ENCODE assay signal across 21 cellular contexts in the genomic region with DNA sequence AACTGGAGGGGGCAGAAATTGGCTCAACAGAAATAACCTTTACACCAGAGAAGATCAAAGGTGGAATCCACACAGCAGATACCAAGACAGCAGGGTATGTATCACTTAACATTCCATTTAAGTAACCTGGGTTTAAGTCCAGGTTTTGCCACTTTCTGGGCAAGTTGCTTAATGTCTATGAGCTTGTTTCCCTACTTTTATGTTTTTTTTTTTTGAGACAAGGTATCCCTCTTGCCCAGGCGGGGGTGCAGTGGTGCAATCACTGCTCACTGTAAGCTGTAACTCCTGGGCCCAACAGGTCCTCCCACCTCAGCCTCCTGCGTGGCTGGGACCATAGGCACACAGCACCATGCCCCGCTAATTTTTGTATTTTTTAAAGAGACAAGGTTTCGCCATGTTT. TPM values are rescaled to one million over a fixed set of nuclear protein-coding genes. Genes with fewer than 3 reads are reported as not detected.
DNase-seq lines count a peak whose midpoint lies in the region; ATAC-seq and TF ChIP-seq lines count a peak whose summit lies in the region.
"Had no signal": no experiment of that assay in that cellular context is flagged by ENCODE, and none has a peak within 500 bp of the region (broad histone marks: within the 10 kb centered on the region; RNA-seq: fewer than 3 reads in every experiment).

No MANE protein-coding gene starts in this region.

- no peaks in the 10 kb centered on the region for H3K27me3 Mint-ChIP-seq in activated naive CD8-positive, alpha-beta T cell
- no peaks in the 10 kb centered on the region for H3K27me3 Mint-ChIP-seq in activated naive CD8-positive, alpha-beta T cell treated with anti-CD3 and anti-CD28 coated beads for 36 hours
- H3K27me3 Mint-ChIP-seq in central memory CD8-positive, alpha-beta T cell, result no peaks in the 10 kb centered on the region
- no peaks in the 10 kb centered on the region for H3K27me3 Mint-ChIP-seq in progenitor cell of endocrine pancreas

- H3K4me2 ChIP-seq in Loucy (ENCODE audit: low read depth, low read length, poor library complexity, severe bottlenecking) (peak overlapping the region; percentile 94), smooth muscle cell (no peak overlapping the region)

- no peak for DNase-seq in activated naive CD8-positive, alpha-beta T cell treated with anti-CD3 and anti-CD28 coated beads for 36 hours
- no peak for DNase-seq in central memory CD8-positive, alpha-beta T cell (ENCODE audit: low spot score in 2 of 2)
- DNase-seq in progenitor cell of endocrine pancreas (ENCODE audit: low spot score, unreplicated experiment), result no peak
- no peak for DNase-seq in tibial nerve (ENCODE audit: low spot score in 2 of 2)
- no peak for DNase-seq in smooth muscle cell (lab: John Stamatoyannopoulos, UW; ENCODE audit: unreplicated experiment)
- DNase-seq in stimulated activated CD4-positive, alpha-beta T cell treated with anti-CD3 and anti-CD28 coated beads, Interleukin-15, amount 100 ng/mL, for 24 hours, result no peak
- DNase-seq: Calu3; dorsolateral prefrontal cortex; HFFc6; KBM-7; NCI-H1092; NCI-H2081 treated with DMSO at 0.1 percent for 48 hours; NCI-H510A; stimulated activated CD4-positive, alpha-beta T cell treated with anti-CD3 and anti-CD28 coated beads, Interleukin-2, amount 100 ng/mL, for 48 hours; substantia nigra; SW 1271; WERI-Rb-1 had no signal

- H3K4me1 Mint-ChIP-seq in activated naive CD8-positive, alpha-beta T cell (ENCODE audit: low read depth), result peaks cover 58% of the 10 kb centered on the region
- peaks cover 48% of the 10 kb centered on the region for H3K4me1 Mint-ChIP-seq in activated naive CD8-positive, alpha-beta T cell treated with anti-CD3 and anti-CD28 coated beads for 36 hours
- peaks cover 58% of the 10 kb centered on the region for H3K4me1 Mint-ChIP-seq in central memory CD8-positive, alpha-beta T cell
- peaks cover 10% of the 10 kb centered on the region for H3K4me1 Mint-ChIP-seq in progenitor cell of endocrine pancreas (ENCODE audit: low read depth)

- H3K36me3 ChIP-seq in Loucy (ENCODE audit: insufficient read depth, low read length) (peaks cover 17% of the 10 kb centered on the region; the same call in 1 of the 2 replicates), tibial nerve (peaks cover 0 to 60% (median 5%) of the 10 kb centered on the region in 3 donors), smooth muscle cell (ENCODE audit: low read depth) (peaks cover 38% of the 10 kb centered on the region)

- H3F3A ChIP-seq in Loucy (ENCODE audit: low read depth) (no peaks in the 10 kb centered on the region), smooth muscle cell (ENCODE audit: low read depth) (no peaks in the 10 kb centered on the region)

- H3K27ac Mint-ChIP-seq in activated naive CD8-positive, alpha-beta T cell, result peak overlapping the region; percentile 50
- H3K27ac Mint-ChIP-seq in activated naive CD8-positive, alpha-beta T cell treated with anti-CD3 and anti-CD28 coated beads for 36 hours, result no peak overlapping the region
- no peak overlapping the region for H3K27ac Mint-ChIP-seq in central memory CD8-positive, alpha-beta T cell (ENCODE audit: low read depth)
- H3K27ac Mint-ChIP-seq in progenitor cell of endocrine pancreas, result no peak overlapping the region
- H3K27ac Mint-ChIP-seq: HFFc6 had no signal

- peak overlapping the region; percentile 85 for H3K4me3 ChIP-seq in Loucy (ENCODE audit: low read length, poor library complexity, severe bottlenecking)
- H3K4me3 ChIP-seq in tibial nerve, result no peak overlapping the region
- H3K4me3 ChIP-seq in smooth muscle cell, result no peak overlapping the region

- WGBS in tibial nerve, 2 donors, result 93 to 96% methylated on average over 4 of the region's 4 CpGs
- WGBS in smooth muscle cell (ENCODE audit: low lambda C conversion rate), result 95% methylated on average over 4 of the region's 4 CpGs

- TF ChIP-seq EP300 in tibial nerve (IDR thresholded peaks at IDR 0.05), result no peak

- H3K27ac ChIP-seq in tibial nerve, result no peak overlapping the region
- no peak overlapping the region for H3K27ac ChIP-seq in smooth muscle cell (ENCODE audit: low read depth)
- H3K27ac ChIP-seq: dorsolateral prefrontal cortex, parathyroid adenoma, WERI-Rb-1 had no signal

- no peak for TF ChIP-seq POLR2A in tibial nerve (IDR thresholded peaks at IDR 0.05)

- ATAC-seq in central memory CD8-positive, alpha-beta T cell (replicated peaks; ENCODE audit: extremely low read depth, poor library complexity, severe bottlenecking), result no peak
- ATAC-seq: left lobe of liver had no signal

- peaks cover 43% of the 10 kb centered on the region for H4K20me1 ChIP-seq in Loucy (ENCODE audit: insufficient read depth, low read length, poor library complexity, severe bottlenecking)
- H4K20me1 ChIP-seq in smooth muscle cell (ENCODE audit: low read depth), result peaks cover 17% of the 10 kb centered on the region

- H3K4me3 Mint-ChIP-seq in activated naive CD8-positive, alpha-beta T cell, result peak overlapping the region; percentile 100
- no peak overlapping the region for H3K4me3 Mint-ChIP-seq in activated naive CD8-positive, alpha-beta T cell treated with anti-CD3 and anti-CD28 coated beads for 36 hours
- peak overlapping the region; percentile 100 for H3K4me3 Mint-ChIP-seq in central memory CD8-positive, alpha-beta T cell
- H3K4me3 Mint-ChIP-seq in progenitor cell of endocrine pancreas (ENCODE audit: low read depth), result peak overlapping the region; percentile 19

- no peaks in the 10 kb centered on the region for H3K9me2 ChIP-seq in Loucy (replicated peaks; ENCODE audit: low read depth, low read length)

- TF ChIP-seq CTCF in Loucy (conservative IDR thresholded peaks at IDR 0.05; ENCODE audit: low read length), result no peak
- no peak for TF ChIP-seq CTCF in progenitor cell of endocrine pancreas (IDR thresholded peaks at IDR 0.05; ENCODE audit: unreplicated experiment)
- no peak for TF ChIP-seq CTCF in tibial nerve (IDR thresholded peaks at IDR 0.05)
- no peak for TF ChIP-seq CTCF in smooth muscle cell (IDR thresholded peaks at IDR 0.05; ENCODE audit: borderline replicate concordance, insufficient read depth, poor library complexity, severe bottlenecking)

- H3K27me3 ChIP-seq in Loucy (ENCODE audit: insufficient read depth, low read length, poor library complexity, severe bottlenecking), result no peaks in the 10 kb centered on the region
- H3K27me3 ChIP-seq in tibial nerve, result no peaks in the 10 kb centered on the region
- no peaks in the 10 kb centered on the region for H3K27me3 ChIP-seq in smooth muscle cell (ENCODE audit: low read depth)
- H3K27me3 ChIP-seq: dorsolateral prefrontal cortex had no signal

- H2AFZ ChIP-seq in Loucy (ENCODE audit: low read length) (no peak overlapping the region), smooth muscle cell (ENCODE audit: low read depth) (no peak overlapping the region)
- H2AFZ ChIP-seq: parathyroid adenoma had no signal

- peak overlapping the region; percentile 99 for H3K9ac ChIP-seq in Loucy (ENCODE audit: low read depth, low read length, poor library complexity, severe bottlenecking)
- H3K9ac ChIP-seq in smooth muscle cell (ENCODE audit: low read depth), result no peak overlapping the region
- H3K9ac ChIP-seq: parathyroid adenoma had no signal

- H3K36me3 Mint-ChIP-seq in activated naive CD8-positive, alpha-beta T cell, result peaks cover 21% of the 10 kb centered on the region
- H3K36me3 Mint-ChIP-seq in activated naive CD8-positive, alpha-beta T cell treated with anti-CD3 and anti-CD28 coated beads for 36 hours, result peaks cover 43% of the 10 kb centered on the region
- H3K36me3 Mint-ChIP-seq in central memory CD8-positive, alpha-beta T cell (ENCODE audit: insufficient read depth), result peaks cover 53% of the 10 kb centered on the region
- peaks cover 19% of the 10 kb centered on the region for H3K36me3 Mint-ChIP-seq in progenitor cell of endocrine pancreas (ENCODE audit: insufficient read depth)

- H3K9me3 ChIP-seq in Loucy (ENCODE audit: insufficient read depth, low read depth, low read length) (no peaks in the 10 kb centered on the region), tibial nerve (no peaks in the 10 kb centered on the region), smooth muscle cell (replicated peaks; ENCODE audit: low read depth) (no peaks in the 10 kb centered on the region)

- no peaks in the 10 kb centered on the region for H3K9me3 Mint-ChIP-seq in activated naive CD8-positive, alpha-beta T cell (ENCODE audit: low read depth)
- no peaks in the 10 kb centered on the region for H3K9me3 Mint-ChIP-seq in activated naive CD8-positive, alpha-beta T cell treated with anti-CD3 and anti-CD28 coated beads for 36 hours
- H3K9me3 Mint-ChIP-seq in central memory CD8-positive, alpha-beta T cell, result no peaks in the 10 kb centered on the region
- H3K9me3 Mint-ChIP-seq in progenitor cell of endocrine pancreas (ENCODE audit: low read depth), result peaks cover 13% of the 10 kb centered on the region
- H3K9me3 Mint-ChIP-seq: HFFc6 had no signal

- H3K4me1 ChIP-seq in Loucy (ENCODE audit: insufficient read depth, low read length, poor library complexity, severe bottlenecking) (peaks cover 43% of the 10 kb centered on the region), tibial nerve (peaks cover 0 to 62% (median 19%) of the 10 kb centered on the region in 4 donors), smooth muscle cell (ENCODE audit: low read depth) (peaks cover 13% of the 10 kb centered on the region)
- H3K4me1 ChIP-seq: parathyroid adenoma had no signal

- H3K79me2 ChIP-seq in Loucy (ENCODE audit: insufficient read depth, low read length), result peaks cover 72% of the 10 kb centered on the region
- H3K79me2 ChIP-seq in smooth muscle cell (ENCODE audit: low read depth), result peaks cover 67% of the 10 kb centered on the region

RNA-seq across cellular contexts. Expression of gene RTCA, which starts 2.2 kb away (rescaled TPM):
- total RNA-seq in activated naive CD8-positive, alpha-beta T cell treated with anti-CD3 and anti-CD28 coated beads for 36 hours, result 10 to 100 TPM; 49.4 to 50.4 TPM
- total RNA-seq in progenitor cell of endocrine pancreas (39.3 and 41.3 TPM in 2 replicates), tibial nerve (10 to 100 TPM; 21.9 to 30.6 (median 23.2) TPM), smooth muscle cell (62.2 and 67.5 TPM in 2 replicates)
- polyA plus RNA-seq in smooth muscle cell, result 51.7 and 53.2 TPM in 2 replicates

RNA-seq across cellular contexts. Expression of gene DBT, which starts 18.6 kb away (rescaled TPM):
- 10 to 100 TPM; 12.1 to 12.9 TPM for total RNA-seq in activated naive CD8-positive, alpha-beta T cell treated with anti-CD3 and anti-CD28 coated beads for 36 hours
- total RNA-seq in progenitor cell of endocrine pancreas (20.4 and 21.0 TPM in 2 replicates), tibial nerve (10 to 100 TPM in 3 of 4 donors, 1 to 10 TPM in 1; 8.1 to 10.7 (median 10.3) TPM), smooth muscle cell (9.0 and 17.1 TPM in 2 replicates)
- 3.8 and 4.3 TPM in 2 replicates for polyA plus RNA-seq in smooth muscle cell
